24 cellular contexts compared by ENCODE assay signal in the genomic region with DNA sequence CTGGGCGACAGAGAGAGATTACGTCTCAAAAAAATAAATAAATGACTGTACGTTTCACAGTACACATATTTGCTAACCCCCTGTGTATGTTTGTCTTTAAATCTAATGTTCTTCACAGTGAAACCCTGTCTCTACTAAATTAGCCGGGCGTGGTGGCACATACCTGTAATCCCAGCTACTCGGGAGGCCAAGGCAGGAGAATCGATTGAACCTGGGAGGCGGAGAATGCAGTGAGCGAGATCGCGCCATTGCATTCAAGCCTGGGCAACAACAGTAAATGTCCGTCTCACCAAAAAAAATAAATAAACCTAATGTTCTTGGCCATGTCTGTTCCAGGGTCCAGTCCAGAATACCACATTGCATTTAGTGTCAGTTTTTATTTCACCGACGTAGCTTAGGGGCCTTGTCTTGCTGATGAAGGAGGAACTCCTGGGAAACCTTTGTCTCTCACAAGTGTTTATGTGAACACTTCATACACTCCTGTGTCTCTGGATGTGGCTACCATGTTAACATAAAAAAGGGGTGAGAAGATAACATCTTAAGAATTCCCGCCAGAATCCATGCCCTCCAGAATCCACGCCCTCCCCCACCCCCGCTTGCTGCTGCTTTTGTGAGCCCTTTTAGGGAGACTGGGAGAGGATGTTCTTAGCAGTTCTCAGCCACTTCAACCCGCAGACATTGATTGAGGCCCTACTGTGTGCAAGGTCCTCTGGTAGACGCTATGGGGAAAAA.
"Had no signal": no experiment of that assay in that cellular context is flagged by ENCODE, and none has a peak within 500 bp of the region (broad histone marks: within the 10 kb centered on the region; RNA-seq: fewer than 3 reads in every experiment).

No MANE protein-coding gene starts in this region.

- ATAC-seq: activated CD4-positive, CD25-positive, alpha-beta regulatory T cell treated with anti-CD3 and anti-CD28 coated beads, Interleukin-2, amount 50 U/mL, for 24 hours; mucosa of descending colon had no signal

- H3K36me3 ChIP-seq: ascending aorta, left ventricle myocardium inferior, prostate gland, right atrium auricular region, suprapubic skin, vagina had no signal

- H3K4me1 ChIP-seq: prostate gland, right atrium auricular region had no signal

- H3K27me3 ChIP-seq: ascending aorta, right atrium auricular region, suprapubic skin, vagina had no signal

- H3K9me3 ChIP-seq: ascending aorta, left ventricle myocardium inferior, prostate gland, right atrium auricular region, suprapubic skin, vagina had no signal

- H3K9me3 Mint-ChIP-seq: naive B cell; stimulated activated naive CD8-positive, alpha-beta T cell treated with anti-CD3 and anti-CD28 coated beads, Interleukin-15, Interleukin-2, amounts not matched to agents 100 ng/mL and 50 ng/mL, for 24 hours; T-helper 2 cell treated with Interferon-gamma antibody and Interleukin-4, amounts not matched to agents 5 μg/mL and 100 μg/mL, for 36 hours had no signal

- DNase-seq: activated CD4-positive, alpha-beta T cell treated with anti-CD3 and anti-CD28 coated beads, Interleukin-2, amount 50 U/mL, for 1 hour; activated CD8-positive, alpha-beta memory T cell treated with anti-CD3 and anti-CD28 coated beads for 24 hours; activated CD8-positive, alpha-beta memory T cell treated with anti-CD3 and anti-CD28 coated beads, Interleukin-2, amount 50 U/mL, for 48 hours; activated effector memory CD4-positive, alpha-beta T cell treated with anti-CD3 and anti-CD28 coated beads, Interleukin-2, amount 50 U/mL, for 16 hours; activated naive CD4-positive, alpha-beta T cell treated with anti-CD3 and anti-CD28 coated beads, Interleukin-2, amount 50 U/mL, for 16 hours; activated T-cell treated with anti-CD3 and anti-CD28 coated beads, Interleukin-2, amount 50 U/mL, for 48 hours; erythroblast; kidney; left ventricle myocardium inferior; mammary epithelial cell; trophoblast cell had no signal

- H3K27ac Mint-ChIP-seq: stimulated activated naive CD8-positive, alpha-beta T cell treated with anti-CD3 and anti-CD28 coated beads, Interleukin-15, Interleukin-2, amounts not matched to agents 100 ng/mL and 50 ng/mL, for 24 hours; T-helper 2 cell treated with Interferon-gamma antibody and Interleukin-4, amounts not matched to agents 5 μg/mL and 100 μg/mL, for 36 hours had no signal

- H3K27me3 Mint-ChIP-seq: naive B cell; stimulated activated naive CD8-positive, alpha-beta T cell treated with anti-CD3 and anti-CD28 coated beads, Interleukin-15, Interleukin-2, amounts not matched to agents 100 ng/mL and 50 ng/mL, for 24 hours had no signal

- H3K27ac ChIP-seq: ascending aorta, coronary artery, left ventricle myocardium inferior, prostate gland, right atrium auricular region, skin epidermis, suprapubic skin, vagina had no signal

- H3K4me3 ChIP-seq: ascending aorta, coronary artery, left ventricle myocardium inferior, mucosa of descending colon, prostate gland, right atrium auricular region, skin epidermis, suprapubic skin, vagina had no signal

- H3K36me3 Mint-ChIP-seq: naive B cell had no signal

- H3K4me3 Mint-ChIP-seq: neural crest cell; stimulated activated naive CD8-positive, alpha-beta T cell treated with anti-CD3 and anti-CD28 coated beads, Interleukin-15, Interleukin-2, amounts not matched to agents 100 ng/mL and 50 ng/mL, for 24 hours; T-helper 2 cell treated with Interferon-gamma antibody and Interleukin-4, amounts not matched to agents 5 μg/mL and 100 μg/mL, for 36 hours had no signal
